Comparison of ENCODE assay signal across 27 cellular contexts in the genomic region with DNA sequence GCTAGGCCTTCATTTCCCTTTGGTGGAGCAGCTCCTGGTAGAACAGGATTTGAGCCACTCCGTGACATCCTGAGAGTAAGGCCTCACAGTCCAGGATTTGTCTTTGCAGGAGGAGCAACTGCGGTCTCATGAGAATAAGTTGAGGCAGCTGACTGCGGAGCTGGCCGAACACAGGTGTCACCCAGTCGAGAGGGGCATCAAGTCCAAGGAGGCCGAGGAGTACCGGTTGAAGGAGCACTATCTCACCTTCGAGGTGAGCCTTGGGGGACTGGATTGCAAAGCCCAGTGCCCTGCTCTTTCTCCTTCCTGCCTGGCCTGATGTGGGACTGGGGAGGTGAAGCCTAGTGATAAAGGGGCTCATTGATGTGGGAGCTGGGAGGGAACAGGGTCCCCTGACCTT. TPM values are rescaled to one million over a fixed set of nuclear protein-coding genes. Genes with fewer than 3 reads are reported as not detected.
"Had no signal": no experiment of that assay in that cellular context is flagged by ENCODE, and none has a peak within 500 bp of the region (broad histone marks: within the 10 kb centered on the region; RNA-seq: fewer than 3 reads in every experiment).

No MANE protein-coding gene starts in this region.

- H3K9me3 Mint-ChIP-seq: mesothelial cell of epicardium, naive B cell, nephron progenitor cell had no signal

- H3K4me1 Mint-ChIP-seq: mesothelial cell of epicardium, nephron progenitor cell had no signal

- H3K27me3 ChIP-seq: dorsolateral prefrontal cortex, gastrocnemius medialis, ovary, testis, upper lobe of left lung, vagina had no signal

- H3K36me3 Mint-ChIP-seq: mesothelial cell of epicardium; stimulated activated memory B cell treated with anti-CD40 and anti-IgM and Interleukin-4, amounts not matched to agents 10 μg/mL and 1 μg/mL and 100 μg/mL, for 72 hours had no signal

- H3K36me3 ChIP-seq: gastrocnemius medialis, heart left ventricle, left lung, ovary, tibial artery, upper lobe of left lung, vagina had no signal

- H3K9me3 ChIP-seq: gastrocnemius medialis, heart left ventricle, left lung, mucosa of descending colon, ovary, testis, tibial artery, upper lobe of left lung, vagina had no signal

- H3K27ac ChIP-seq: gastrocnemius medialis, heart left ventricle, hepatocyte, left lung, ovary, testis, tibial artery, upper lobe of left lung, vagina had no signal

- ATAC-seq: gastrocnemius medialis; left cardiac atrium; left lung; mucosa of descending colon; sciatic nerve; stimulated activated memory B cell treated with anti-CD40 and anti-IgM and Interleukin-4, amounts not matched to agents 10 μg/mL and 1 μg/mL and 100 μg/mL, for 72 hours; stimulated activated naive CD8-positive, alpha-beta T cell treated with anti-CD3 and anti-CD28 coated beads, Interleukin-15, Interleukin-2, amounts not matched to agents 100 U/mL and 50 U/mL, for 24 hours had no signal

- H3K4me3 ChIP-seq: dorsolateral prefrontal cortex, gastrocnemius medialis, heart left ventricle, hepatocyte, left lung, mucosa of descending colon, ovary, testis, tibial artery, upper lobe of left lung, vagina had no signal

- DNase-seq: cerebellar nuclear complex; effector CD4-positive, alpha-beta T cell; foreskin fibroblast; heart left ventricle; left cardiac atrium; mesenchymal stem cell; mucosa of descending colon; naive B cell; nephron progenitor cell; nucleus accumbens; stimulated activated CD4-positive, alpha-beta T cell treated with anti-CD3 and anti-CD28 coated beads, Interleukin-4, amount 100 ng/mL, for 4 hours; stimulated activated naive CD8-positive, alpha-beta T cell treated with anti-CD3 and anti-CD28 coated beads, Interleukin-15, Interleukin-2, amounts not matched to agents 100 U/mL and 50 U/mL, for 24 hours; substantia nigra; testis; upper lobe of left lung had no signal

- H3K4me1 ChIP-seq: gastrocnemius medialis, left lung, testis, vagina had no signal

- H3K27ac Mint-ChIP-seq: mesothelial cell of epicardium; naive B cell; nephron progenitor cell; progenitor cell of endocrine pancreas; stimulated activated memory B cell treated with anti-CD40 and anti-IgM and Interleukin-4, amounts not matched to agents 10 μg/mL and 1 μg/mL and 100 μg/mL, for 72 hours had no signal

- H3K4me3 Mint-ChIP-seq: mesothelial cell of epicardium; nephron progenitor cell; stimulated activated memory B cell treated with anti-CD40 and anti-IgM and Interleukin-4, amounts not matched to agents 10 μg/mL and 1 μg/mL and 100 μg/mL, for 72 hours had no signal

RNA-seq across cellular contexts. Expression of gene PSD2, which starts 44.3 kb away (rescaled TPM):
- total RNA-seq: glomerular endothelial cell, hepatocyte had no signal
